14 cellular contexts compared by ENCODE assay signal in the genomic region with DNA sequence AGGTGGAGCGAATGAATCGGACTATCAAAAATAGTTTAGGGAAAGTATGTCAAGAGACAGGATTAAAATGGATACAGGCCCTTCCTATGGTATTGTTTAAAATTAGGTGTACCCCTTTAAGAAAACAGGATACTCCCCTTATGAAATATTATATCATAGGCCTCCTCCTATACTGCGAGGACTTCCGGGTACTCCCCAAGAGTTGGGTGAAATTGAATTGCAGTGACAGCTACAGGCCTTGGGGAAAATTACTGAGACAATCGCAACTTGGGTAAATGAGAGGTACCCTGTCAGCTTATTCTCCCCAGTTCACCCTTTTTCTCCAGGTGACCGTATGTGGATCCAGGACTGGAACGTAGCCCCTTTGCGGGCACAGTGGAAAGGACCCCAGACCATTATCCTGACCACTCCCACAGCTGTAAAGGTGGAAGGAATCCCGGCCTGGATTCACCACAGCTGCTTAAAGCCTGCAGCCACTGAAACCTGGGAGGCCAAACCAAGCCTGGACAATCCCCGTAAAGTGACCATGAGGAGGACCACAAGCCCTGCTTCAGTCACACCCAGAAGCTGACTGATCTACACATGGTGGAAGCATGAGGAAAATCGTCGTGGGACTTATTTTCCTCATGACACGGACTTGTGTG.
DNase-seq lines count a peak whose midpoint lies in the region; ATAC-seq and TF ChIP-seq lines count a peak whose summit lies in the region.
"Had no signal": no experiment of that assay in that cellular context is flagged by ENCODE, and none has a peak within 500 bp of the region (broad histone marks: within the 10 kb centered on the region; RNA-seq: fewer than 3 reads in every experiment).

No MANE protein-coding gene starts in this region.

- H3K4me3 ChIP-seq in ovary, result no peak overlapping the region
- H3K4me3 ChIP-seq: K562, Peyer's patch had no signal

- no peak for TF ChIP-seq EP300 in ovary (IDR thresholded peaks at IDR 0.05)

- no peak for TF ChIP-seq POLR2A in ovary (IDR thresholded peaks at IDR 0.05)

- H3K27me3 ChIP-seq in ovary, result no peaks in the 10 kb centered on the region
- H3K27me3 ChIP-seq: Peyer's patch had no signal

- no peak for ATAC-seq in GM21360 (IDR thresholded peaks at IDR 0.05; ENCODE audit: unreplicated experiment)
- ATAC-seq: K562 had no signal

- H3K36me3 ChIP-seq in ovary, result no peaks in the 10 kb centered on the region
- H3K36me3 ChIP-seq: Peyer's patch had no signal

- DNase-seq in NCI-H510A treated with DMSO at 0.1 percent for 48 hours (lab: John Stamatoyannopoulos, UW) (peak; percentile 46), NCI-H510A (lab: John Stamatoyannopoulos, UW) (no peak), NCI-H526 treated with DMSO at 0.1 percent for 48 hours (lab: John Stamatoyannopoulos, UW) (peak; percentile 20), islet precursor cell (peak; percentile 19), hippocampal formation (lab: John Stamatoyannopoulos, UW) (no peak), NCI-H446 (lab: John Stamatoyannopoulos, UW) (no peak), ovary (no peak)
- DNase-seq: 8988T, COR-L47, GF-D8, HFFc6, Peyer's patch had no signal

- TF ChIP-seq CTCF in ovary (IDR thresholded peaks at IDR 0.05), result no peak

- H3K4me1 ChIP-seq in ovary (ENCODE audit: insufficient read depth), result no peaks in the 10 kb centered on the region
- H3K4me1 ChIP-seq: Peyer's patch had no signal

- no peak overlapping the region for H3K27ac ChIP-seq in ovary
- H3K27ac ChIP-seq: Peyer's patch had no signal

- peaks cover 0 to 3% of the 10 kb centered on the region in 2 donors for H3K9me3 ChIP-seq in ovary
- H3K9me3 ChIP-seq: Peyer's patch had no signal

- intact Hi-C loops in ovary (cut with DNase I), result no loop called here

- WGBS in ovary, 3 donors, result 86 to 88% (median 86%) methylated on average over 13 of the region's 13 CpGs

Comparison
In these comparisons a context has a peak if more than half of its experiments do, and no peak if none do; other contexts are left out.
1. DNase-seq: peak in NCI-H510A treated with DMSO at 0.1 percent for 48 hours (single experiment), NCI-H526 treated with DMSO at 0.1 percent for 48 hours (single experiment) and islet precursor cell (single experiment); none in NCI-H510A (single experiment), hippocampal formation (0 of 2), NCI-H446 (0 of 2) and ovary (0 of 5).